Comparison of ENCODE assay signal across 23 cellular contexts in the genomic region with DNA sequence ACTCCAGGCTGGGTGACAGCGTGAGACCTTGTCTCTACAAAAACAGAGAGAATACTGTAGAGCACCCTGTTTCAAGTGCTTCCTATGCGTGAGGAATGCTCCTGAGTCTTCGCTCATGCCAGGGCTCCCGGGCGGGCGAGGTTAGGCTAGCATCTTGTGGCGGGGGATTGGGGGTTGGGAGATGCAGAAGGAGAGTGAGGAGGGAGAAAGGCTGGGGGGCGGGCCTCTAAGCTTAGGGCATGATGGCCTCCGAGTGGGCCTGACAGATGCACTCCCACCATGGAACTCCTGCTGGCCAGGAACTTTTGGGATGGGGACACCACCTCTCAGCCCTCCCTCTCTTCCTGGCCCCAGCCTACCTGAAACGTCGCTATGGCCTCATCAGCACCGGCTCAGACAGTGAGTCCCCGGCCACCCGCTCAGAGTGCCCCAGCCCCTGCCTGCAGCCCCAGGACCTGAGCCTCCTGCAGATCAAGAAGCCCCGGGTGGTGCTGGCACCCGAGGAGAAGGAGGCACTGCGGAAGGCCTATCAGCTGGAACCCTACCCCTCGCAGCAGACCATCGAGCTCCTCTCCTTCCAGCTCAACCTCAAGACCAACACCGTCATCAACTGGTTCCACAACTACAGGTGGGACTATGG. TPM values are rescaled to one million over a fixed set of nuclear protein-coding genes. Genes with fewer than 3 reads are reported as not detected.
DNase-seq lines count a peak whose midpoint lies in the region; ATAC-seq and TF ChIP-seq lines count a peak whose summit lies in the region.
"Had no signal": no experiment of that assay in that cellular context is flagged by ENCODE, and none has a peak within 500 bp of the region (broad histone marks: within the 10 kb centered on the region; RNA-seq: fewer than 3 reads in every experiment).

No MANE protein-coding gene starts in this region.

- H3K4me1 Mint-ChIP-seq in neural crest cell: no peaks in the 10 kb centered on the region
- H3K4me1 Mint-ChIP-seq in stimulated activated effector memory CD8-positive, alpha-beta T cell treated with anti-CD3 and anti-CD28 coated beads, Interleukin-12 subunit alpha, Interleukin-12 subunit beta, amount 100 ng/mL, for 72 hours: no peaks in the 10 kb centered on the region
- H3K4me1 Mint-ChIP-seq in activated CD4-positive, alpha-beta memory T cell treated with anti-CD3 and anti-CD28 coated beads, Interleukin-2, amount 10 ng/mL, durations not matched to agents 7 days and 5 days: no peaks in the 10 kb centered on the region
- H3K4me1 Mint-ChIP-seq: CD8-positive, alpha-beta memory T cell had no signal

- H3K36me3 ChIP-seq in SJSA1 (no peaks in the 10 kb centered on the region), Karpas-422 (ENCODE audit: insufficient read depth, low read length) (no peaks in the 10 kb centered on the region)
- H3K36me3 ChIP-seq: BE2C; BLaER1 treated with 17β-estradiol and CSF1 and Interleukin-3, amounts not matched to agents 10 nM and 100 nM had no signal

- no peaks in the 10 kb centered on the region for H3K27me3 Mint-ChIP-seq in neural crest cell (ENCODE audit: low read depth)
- H3K27me3 Mint-ChIP-seq in activated CD4-positive, alpha-beta memory T cell treated with anti-CD3 and anti-CD28 coated beads, Interleukin-2, amount 10 ng/mL, durations not matched to agents 7 days and 5 days: no peaks in the 10 kb centered on the region
- H3K27me3 Mint-ChIP-seq: CD4-positive, alpha-beta T cell had no signal

- H3K27me3 ChIP-seq in SJSA1 (replicated peaks) (peaks cover 85% of the 10 kb centered on the region), Karpas-422 (ENCODE audit: low read length) (no peaks in the 10 kb centered on the region)
- H3K27me3 ChIP-seq: BE2C; BLaER1 treated with 17β-estradiol and CSF1 and Interleukin-3, amounts not matched to agents 10 nM and 100 nM had no signal

- H3K27ac Mint-ChIP-seq in neural crest cell (ENCODE audit: unreplicated experiment): peak overlapping the region; percentile 83
- H3K27ac Mint-ChIP-seq in stimulated activated effector memory CD8-positive, alpha-beta T cell treated with anti-CD3 and anti-CD28 coated beads, Interleukin-12 subunit alpha, Interleukin-12 subunit beta, amount 100 ng/mL, for 72 hours: no peak overlapping the region
- H3K27ac Mint-ChIP-seq in activated CD4-positive, alpha-beta memory T cell treated with anti-CD3 and anti-CD28 coated beads, Interleukin-2, amount 10 ng/mL, durations not matched to agents 7 days and 5 days: no peak overlapping the region
- H3K27ac Mint-ChIP-seq: CD4-positive, alpha-beta T cell; CD8-positive, alpha-beta memory T cell; GM23338; H9; HFFc6 had no signal

- H4K20me1 ChIP-seq in Karpas-422 (ENCODE audit: insufficient read depth, low read depth, low read length): no peaks in the 10 kb centered on the region

- H3K9me3 Mint-ChIP-seq in neural crest cell: no peaks in the 10 kb centered on the region
- no peaks in the 10 kb centered on the region for H3K9me3 Mint-ChIP-seq in stimulated activated effector memory CD8-positive, alpha-beta T cell treated with anti-CD3 and anti-CD28 coated beads, Interleukin-12 subunit alpha, Interleukin-12 subunit beta, amount 100 ng/mL, for 72 hours
- H3K9me3 Mint-ChIP-seq in activated CD4-positive, alpha-beta memory T cell treated with anti-CD3 and anti-CD28 coated beads, Interleukin-2, amount 10 ng/mL, durations not matched to agents 7 days and 5 days: no peaks in the 10 kb centered on the region
- H3K9me3 Mint-ChIP-seq: CD4-positive, alpha-beta T cell; H9; HFFc6 had no signal

- H3K4me2 ChIP-seq in Karpas-422 (ENCODE audit: low read depth, low read length, poor library complexity, severe bottlenecking): no peak overlapping the region
- H3K4me2 ChIP-seq: A549; BLaER1 treated with 17β-estradiol and CSF1 and Interleukin-3, amounts not matched to agents 10 nM and 100 nM; GM23338 had no signal

- H3K79me2 ChIP-seq in Karpas-422 (ENCODE audit: low read length): no peaks in the 10 kb centered on the region

- H3K9me2 ChIP-seq in Karpas-422 (replicated peaks; ENCODE audit: insufficient read depth, low read length): no peaks in the 10 kb centered on the region

- H2AFZ ChIP-seq in Karpas-422 (ENCODE audit: low read length): no peak overlapping the region
- H2AFZ ChIP-seq: GM23338 had no signal

- DNase-seq in SJSA1 (ENCODE audit: low read depth in 1 of 2, low spot score in 2 of 2) (peak; percentile 81 to 98), neural crest cell (ENCODE audit: low read depth, low spot score) (no peak), NCI-H774 (lab: John Stamatoyannopoulos, UW) (no peak), Karpas-422 (no peak)
- no peak for DNase-seq in stimulated activated effector memory CD8-positive, alpha-beta T cell treated with anti-CD3 and anti-CD28 coated beads, Interleukin-12 subunit alpha, Interleukin-12 subunit beta, amount 100 ng/mL, for 72 hours (ENCODE audit: low spot score in 2 of 2)
- no peak for DNase-seq in activated CD4-positive, alpha-beta memory T cell treated with anti-CD3 and anti-CD28 coated beads, Interleukin-2, amount 10 ng/mL, durations not matched to agents 7 days and 5 days
- DNase-seq: 8988T; ACHN; AML-193; BE2C; CD4-positive, alpha-beta T cell; CD8-positive, alpha-beta memory T cell; DMS 273 treated with DMSO at 0.1 percent for 48 hours; DMS79; EL; GDM1; H9; HFFc6 had no signal

- no peak overlapping the region for H3K4me3 ChIP-seq in SJSA1
- H3K4me3 ChIP-seq in Karpas-422 (ENCODE audit: low read length): no peak overlapping the region
- H3K4me3 ChIP-seq: A549; BLaER1 treated with 17β-estradiol and CSF1 and Interleukin-3, amounts not matched to agents 10 nM and 100 nM; GM12878; GM23338 had no signal

- no peak for TF ChIP-seq CTCF in neural crest cell (conservative IDR thresholded peaks at IDR 0.05)

- peaks cover 4% of the 10 kb centered on the region for H3K36me3 Mint-ChIP-seq in neural crest cell (ENCODE audit: low read depth)
- no peaks in the 10 kb centered on the region for H3K36me3 Mint-ChIP-seq in stimulated activated effector memory CD8-positive, alpha-beta T cell treated with anti-CD3 and anti-CD28 coated beads, Interleukin-12 subunit alpha, Interleukin-12 subunit beta, amount 100 ng/mL, for 72 hours
- no peaks in the 10 kb centered on the region for H3K36me3 Mint-ChIP-seq in activated CD4-positive, alpha-beta memory T cell treated with anti-CD3 and anti-CD28 coated beads, Interleukin-2, amount 10 ng/mL, durations not matched to agents 7 days and 5 days (ENCODE audit: low read depth)
- H3K36me3 Mint-ChIP-seq: CD8-positive, alpha-beta memory T cell had no signal

- H3K9ac ChIP-seq in Karpas-422 (ENCODE audit: low read length): no peak overlapping the region
- H3K9ac ChIP-seq: BLaER1 treated with 17β-estradiol and CSF1 and Interleukin-3, amounts not matched to agents 10 nM and 100 nM had no signal

- H3K4me1 ChIP-seq in SJSA1 (replicated peaks) (no peaks in the 10 kb centered on the region), Karpas-422 (ENCODE audit: low read length) (no peaks in the 10 kb centered on the region)
- H3K4me1 ChIP-seq: A549, BE2C had no signal

- H3K27ac ChIP-seq in SJSA1: no peak overlapping the region
- H3K27ac ChIP-seq in Karpas-422 (ENCODE audit: low read length): no peak overlapping the region
- H3K27ac ChIP-seq: A549; BLaER1 treated with 17β-estradiol and CSF1 and Interleukin-3, amounts not matched to agents 10 nM and 100 nM had no signal

- CTCF ChIA-PET in activated CD4-positive, alpha-beta memory T cell treated with anti-CD3 and anti-CD28 coated beads, Interleukin-2, amount 10 ng/mL, durations not matched to agents 7 days and 5 days (lab: Charles Lee): interaction anchor here (0.6 to 1.0 kb wide), 2 partner anchors 29 to 76 kb away, joined by 3 to 4 read pairs; no protein-coding TSS in a partner anchor

- POLR2A ChIA-PET in activated CD4-positive, alpha-beta memory T cell treated with anti-CD3 and anti-CD28 coated beads, Interleukin-2, amount 10 ng/mL, durations not matched to agents 7 days and 5 days (lab: Charles Lee): no interaction called here

- no peak overlapping the region for H3K4me3 Mint-ChIP-seq in neural crest cell
- H3K4me3 Mint-ChIP-seq in stimulated activated effector memory CD8-positive, alpha-beta T cell treated with anti-CD3 and anti-CD28 coated beads, Interleukin-12 subunit alpha, Interleukin-12 subunit beta, amount 100 ng/mL, for 72 hours: no peak overlapping the region
- no peak overlapping the region for H3K4me3 Mint-ChIP-seq in activated CD4-positive, alpha-beta memory T cell treated with anti-CD3 and anti-CD28 coated beads, Interleukin-2, amount 10 ng/mL, durations not matched to agents 7 days and 5 days
- H3K4me3 Mint-ChIP-seq: CD4-positive, alpha-beta T cell; CD8-positive, alpha-beta memory T cell; GM23338; H9; HFFc6 had no signal

- ATAC-seq in stimulated activated effector memory CD8-positive, alpha-beta T cell treated with anti-CD3 and anti-CD28 coated beads, Interleukin-12 subunit alpha, Interleukin-12 subunit beta, amount 100 ng/mL, for 72 hours: peak; percentile 28
- ATAC-seq: GM12878, GM23338, HCT116 had no signal

- H3K9me3 ChIP-seq in SJSA1 (replicated peaks): peaks cover 22% of the 10 kb centered on the region
- no peaks in the 10 kb centered on the region for H3K9me3 ChIP-seq in Karpas-422 (ENCODE audit: low read length)
- H3K9me3 ChIP-seq: BE2C had no signal

RNA-seq across cellular contexts. Expression of a gene that starts 27.3 kb away (rescaled TPM):
- total RNA-seq in SJSA1 (2014; rRNA removed; shearing (Covaris generic)): 1.8 and 8.5 TPM in 2 replicates
- 34.2 and 34.8 TPM in 2 replicates for total RNA-seq in neural crest cell
- total RNA-seq in activated CD4-positive, alpha-beta memory T cell treated with anti-CD3 and anti-CD28 coated beads, Interleukin-2, amount 10 ng/mL, durations not matched to agents 7 days and 5 days: under 1 TPM; 0.93 to 0.98 TPM
- total RNA-seq in Karpas-422 (2014; rRNA removed; shearing (Covaris generic); ENCODE audit: low replicate concordance): 0.11 and 0.61 TPM in 2 replicates

Comparison
In these comparisons a context has a peak if more than half of its experiments do, and no peak if none do; other contexts are left out.
1. DNase-seq: peak in SJSA1 (2 of 2); none in neural crest cell (single experiment), stimulated activated effector memory CD8-positive, alpha-beta T cell treated with anti-CD3 and anti-CD28 coated beads, Interleukin-12 subunit alpha, Interleukin-12 subunit beta, amount 100 ng/mL, for 72 hours (0 of 2), activated CD4-positive, alpha-beta memory T cell treated with anti-CD3 and anti-CD28 coated beads, Interleukin-2, amount 10 ng/mL, durations not matched to agents 7 days and 5 days (single experiment), NCI-H774 (single experiment) and Karpas-422 (single experiment).